ENCODE assay signal across 23 cellular contexts in genomic region chr2:25669520-25669919, GRCh38. TPM values are rescaled to one million over a fixed set of nuclear protein-coding genes. Genes with fewer than 3 reads are reported as not detected.
DNase-seq lines count a peak whose midpoint lies in the region; ATAC-seq and TF ChIP-seq lines count a peak whose summit lies in the region.
"Had no signal": no experiment of that assay in that cellular context is flagged by ENCODE, and none has a peak within 500 bp of the region (broad histone marks: within the 10 kb centered on the region; RNA-seq: fewer than 3 reads in every experiment).

No MANE protein-coding gene starts in this region.

- intact Hi-C loops in sciatic nerve (cut with DNase I) = no loop called here

- DNase-seq in NCI-H524 (lab: John Stamatoyannopoulos, UW) = peak; percentile 7 to 30
- no peak for DNase-seq in NCI-H524 treated with DMSO at 0.1 percent for 48 hours (lab: John Stamatoyannopoulos, UW)
- DNase-seq in caudate nucleus (lab: John Stamatoyannopoulos, UW) = no peak
- DNase-seq in sciatic nerve (ENCODE audit: low spot score) = no peak
- DNase-seq in SK-N-DZ (ENCODE audit: low spot score) = no peak
- no peak for DNase-seq in NAMALWA (ENCODE audit: low spot score)
- DNase-seq: BE2C; CD8-positive, alpha-beta memory T cell; DMS 273 treated with DMSO at 0.1 percent for 48 hours; DMS79; EL; HFFc6; KBM-7; MG63; NCI-H1694; NCI-H2029 treated with DMSO at 0.1 percent for 48 hours; NCI-H2227 treated with DMSO at 0.1 percent for 48 hours; SIG-M5; SK-N-SH had no signal

- no peak overlapping the region for H3K27ac Mint-ChIP-seq in nephron
- H3K27ac Mint-ChIP-seq: CD14-positive monocyte; CD8-positive, alpha-beta memory T cell; HFFc6 had no signal

- H3K4me1 Mint-ChIP-seq in nephron = peaks cover 9% of the 10 kb centered on the region

- no peaks in the 10 kb centered on the region for H3K9me3 Mint-ChIP-seq in nephron
- H3K9me3 Mint-ChIP-seq: CD8-positive, alpha-beta memory T cell; HFFc6 had no signal

- H3K36me3 Mint-ChIP-seq in nephron (ENCODE audit: low read depth) = no peaks in the 10 kb centered on the region

- ATAC-seq in sciatic nerve = no peak

- H3K27ac ChIP-seq in VCaP (peak overlapping the region; percentile 92), caudate nucleus (ENCODE audit: low read depth, low read length) (no peak overlapping the region)
- H3K27ac ChIP-seq: 22Rv1 had no signal

- peak overlapping the region in 2 of 3 experiments; percentile 10 to 12 for H3K4me3 Mint-ChIP-seq in nephron
- H3K4me3 Mint-ChIP-seq: CD14-positive monocyte, HFFc6 had no signal

- H3K27me3 Mint-ChIP-seq in nephron (ENCODE audit: low read depth) = peaks cover 12% of the 10 kb centered on the region
- H3K27me3 Mint-ChIP-seq: CD8-positive, alpha-beta memory T cell had no signal

- TF ChIP-seq CTCF in VCaP (conservative IDR thresholded peaks at IDR 0.05) = no peak
- no peak for TF ChIP-seq CTCF in nephron (IDR thresholded peaks at IDR 0.05; ENCODE audit: unreplicated experiment in 3 of 3)

RNA-seq across cellular contexts. Expression of gene DTNB, which starts 3.9 kb away (rescaled TPM):
- total RNA-seq in sciatic nerve = 26.2 TPM
- polyA plus RNA-seq in SK-N-DZ (2014; cell fraction: cytosol; rRNA removed) = 12.9 and 13.8 TPM in 2 replicates
- polyA plus RNA-seq in SK-N-DZ (2014; cell fraction: nucleus; rRNA removed) = 13.7 and 15.6 TPM in 2 replicates

Comparison
In these comparisons a context has a peak if more than half of its experiments do, and no peak if none do; other contexts are left out.
1. DNase-seq: peak in NCI-H524 (2 of 2); none in NCI-H524 treated with DMSO at 0.1 percent for 48 hours (single experiment), caudate nucleus (0 of 61), sciatic nerve (single experiment), SK-N-DZ (single experiment) and NAMALWA (single experiment).